9 cellular contexts compared by ENCODE assay signal in genomic region chr17:9837551-9838471, GRCh38. TPM values are rescaled to one million over a fixed set of nuclear protein-coding genes. Genes with fewer than 3 reads are reported as not detected.
DNase-seq lines count a peak whose midpoint lies in the region; ATAC-seq and TF ChIP-seq lines count a peak whose summit lies in the region.
"Had no signal": no experiment of that assay in that cellular context is flagged by ENCODE, and none has a peak within 500 bp of the region (broad histone marks: within the 10 kb centered on the region; RNA-seq: fewer than 3 reads in every experiment).

No MANE protein-coding gene starts in this region.

- no peaks in the 10 kb centered on the region for H3K9me3 ChIP-seq in MG63
- H3K9me3 ChIP-seq: prostate gland had no signal

- no peaks in the 10 kb centered on the region for H3K36me3 ChIP-seq in ACC112 (ENCODE audit: insufficient read depth, low read length)
- H3K36me3 ChIP-seq in MG63, result no peaks in the 10 kb centered on the region
- H3K36me3 ChIP-seq: prostate gland had no signal

- ATAC-seq in omental fat pad (ENCODE audit: low FRiP score) (peak; percentile 93), GM18519 (IDR thresholded peaks at IDR 0.05; ENCODE audit: low FRiP score, unreplicated experiment) (no peak)

- H3K4me3 ChIP-seq in ACC112 (ENCODE audit: low read depth, low read length) (peak overlapping the region; percentile 59), MG63 (no peak overlapping the region)
- H3K4me3 ChIP-seq: prostate gland had no signal

- peak overlapping the region; percentile 93 for H3K27ac ChIP-seq in ACC112 (ENCODE audit: low read depth, low read length)
- H3K27ac ChIP-seq: prostate gland had no signal

- no peak for TF ChIP-seq CTCF in omental fat pad (IDR thresholded peaks at IDR 0.05)

- DNase-seq in MG63 (peak; percentile 52), fibroblast of gingiva (ENCODE audit: low read depth) (peak; percentile 30), omental fat pad (ENCODE audit: low spot score) (peak; percentile 31)
- no peak for DNase-seq in activated naive CD4-positive, alpha-beta T cell treated with Interleukin-2 at 50 U/mL for 16 hours
- DNase-seq in NK-92 treated with Interleukin-12 subunit alpha and Interleukin-12 subunit beta, amount 100 ng/mL, for 24 hours (lab: John Stamatoyannopoulos, UW), result no peak
- DNase-seq in activated CD4-positive, alpha-beta T cell treated with anti-CD3 and anti-CD28 coated beads for 1 hour, result no peak

- no peak overlapping the region for H2AFZ ChIP-seq in ACC112 (ENCODE audit: low read length, unreplicated experiment)

- H3K4me1 ChIP-seq in ACC112 (ENCODE audit: control insufficient read depth, insufficient read depth, low read length, unreplicated experiment), result peaks cover 40% of the 10 kb centered on the region
- H3K4me1 ChIP-seq: prostate gland had no signal

- no peaks in the 10 kb centered on the region for H3K79me2 ChIP-seq in ACC112 (ENCODE audit: control insufficient read depth, insufficient read depth, low read length, unreplicated experiment)

- H3K27me3 ChIP-seq in ACC112 (ENCODE audit: insufficient read depth, low read length), result no peaks in the 10 kb centered on the region
- H3K27me3 ChIP-seq in MG63, result no peaks in the 10 kb centered on the region

RNA-seq across cellular contexts. Expression of gene GLP2R, which starts 12.1 kb away (rescaled TPM):
- 0.03 TPM in 1 of 2 replicates, not detected in the other for total RNA-seq in MG63 (2014; rRNA removed; shearing (Covaris generic); ENCODE audit: low replicate concordance)
- total RNA-seq in omental fat pad, result 10 to 100 TPM; 11.2 to 33.0 (median 21.3) TPM

RNA-seq across cellular contexts. Expression of gene GSG1L2, which starts 15.9 kb away (rescaled TPM):
- not detected in 2 replicates for total RNA-seq in MG63 (2014; rRNA removed; shearing (Covaris generic); ENCODE audit: low replicate concordance)
- not detected for total RNA-seq in omental fat pad
- total RNA-seq: prostate gland had no signal

RNA-seq across cellular contexts. Expression of gene DHRS7C, which starts 46.4 kb away (rescaled TPM):
- not detected in 2 replicates for total RNA-seq in MG63 (2014; rRNA removed; shearing (Covaris generic); ENCODE audit: low replicate concordance)
- total RNA-seq in omental fat pad, result not detected
- total RNA-seq: prostate gland had no signal

Comparison
In these comparisons a context has a peak if more than half of its experiments do, and no peak if none do; other contexts are left out.
1. DNase-seq: peak in MG63 (single experiment), fibroblast of gingiva (single experiment) and omental fat pad (single experiment); none in activated naive CD4-positive, alpha-beta T cell treated with Interleukin-2 at 50 U/mL for 16 hours (single experiment), NK-92 treated with Interleukin-12 subunit alpha and Interleukin-12 subunit beta, amount 100 ng/mL, for 24 hours (single experiment) and activated CD4-positive, alpha-beta T cell treated with anti-CD3 and anti-CD28 coated beads for 1 hour (single experiment).
2. RNA of gene GLP2R, which starts 12.1 kb away (total RNA-seq): 11.2 to 33.0 TPM in omental fat pad; 0.03 TPM in MG63; every median in the first group is over 10 times any median in the second.